8 cellular contexts compared by ENCODE assay signal in genomic region chr6:27295301-27296079, GRCh38. TPM values are rescaled to one million over a fixed set of nuclear protein-coding genes. Genes with fewer than 3 reads are reported as not detected.
DNase-seq lines count a peak whose midpoint lies in the region; ATAC-seq and TF ChIP-seq lines count a peak whose summit lies in the region.

No MANE protein-coding gene starts in this region.

- H3K27ac ChIP-seq in HCT116 (ENCODE audit: low read depth, low read length) = peak overlapping the region; percentile 64
- no peak overlapping the region for H3K27ac ChIP-seq in SJCRH30

- H3K79me2 ChIP-seq in HCT116 (ENCODE audit: insufficient read depth, low read length) = no peaks in the 10 kb centered on the region

- no peaks in the 10 kb centered on the region for H3K9me2 ChIP-seq in HCT116 (ENCODE audit: insufficient read depth)

- DNase-seq in ACHN = peak; percentile 61
- DNase-seq in HCT116 (ENCODE audit: low read depth, low spot score) = peak; percentile 90
- peak in 1 of 2 experiments; percentile 46 for DNase-seq in SJCRH30
- peak; percentile 76 for DNase-seq in glomerular visceral epithelial cell (ENCODE audit: extremely low spot score)
- no peak for DNase-seq in NCI-H2081 (lab: John Stamatoyannopoulos, UW)

- CTCF ChIA-PET in HCT116 (lab: Charles Lee) = interaction anchor here (1.0 to 1.3 kb wide), 4 partner anchors 38 to 457 kb away, joined by 3 to 4 read pairs (median 3); no protein-coding TSS in a partner anchor

- RAD21 ChIA-PET in HCT116 (lab: Charles Lee; ENCODE audit: low non-redundant PET in 1 of 2, low total read pairs in 2 of 2, uncharacterized antibody in 2 of 2, unreplicated experiment in 2 of 2) = no interaction called here

- BruUV-seq in HCT116 (replicated peaks; lab: Mats Ljungman, UMichigan) = no TSS peak

- ATAC-seq in HCT116 (peak; percentile 84), HG03139 (IDR thresholded peaks at IDR 0.05; ENCODE audit: unreplicated experiment) (no peak), GM19023 (IDR thresholded peaks at IDR 0.05; ENCODE audit: unreplicated experiment) (no peak), HG03097 (IDR thresholded peaks at IDR 0.05; ENCODE audit: low FRiP score, unreplicated experiment) (no peak)

- H4K20me1 ChIP-seq in HCT116 (ENCODE audit: insufficient read depth) = no peaks in the 10 kb centered on the region

- POLR2A ChIA-PET in HCT116 (lab: Charles Lee) = interaction anchor here (0.6 to 1.7 kb wide), 6 partner anchors 14 to 393 kb away, joined by 4 to 8 read pairs (median 4); partner anchors contain the start of gene ZNF184

- TF ChIP-seq CTCF in HCT116 (IDR thresholded peaks at IDR 0.05 in 2 of 3, conservative IDR thresholded peaks at IDR 0.05 in 1 of 3; ENCODE audit: borderline replicate concordance in 1 of 3, insufficient read depth in 1 of 3, low read depth in 2 of 3, low read length in 2 of 3) = no peak

- H3K36me3 ChIP-seq in HCT116 (ENCODE audit: control insufficient read depth in 1 of 2, insufficient read depth in 2 of 2, low read length in 2 of 2) (no peaks in the 10 kb centered on the region), SJCRH30 (no peaks in the 10 kb centered on the region)

- peak overlapping the region; percentile 99 for H3K4me2 ChIP-seq in HCT116 (ENCODE audit: low read length)

- intact Hi-C loops in HCT116 (cut with micrococcal nuclease) = loop anchor here (1.0 to 10.0 kb wide), 8 partner anchors 15 to 1302 kb away; partner anchors contain the start of genes ABT1 and ZNF184

- H3K4me3 ChIP-seq in HCT116 (replicated peaks in 1 of 2; ENCODE audit: low read depth in 1 of 2, low read length in 2 of 2) = peak overlapping the region; percentile 51 to 72
- H3K4me3 ChIP-seq in SJCRH30 = peak overlapping the region; percentile 46

- H3K9me3 ChIP-seq in HCT116 (ENCODE audit: control insufficient read depth in 1 of 2, insufficient read depth in 1 of 2, low read depth in 1 of 2, low read length in 2 of 2) (no peaks in the 10 kb centered on the region), SJCRH30 (replicated peaks) (no peaks in the 10 kb centered on the region)

- H3K9ac ChIP-seq in HCT116 (ENCODE audit: low read length) = peak overlapping the region; percentile 49

- H3K27me3 ChIP-seq in HCT116 (ENCODE audit: insufficient read depth, low read length) (no peaks in the 10 kb centered on the region), SJCRH30 (no peaks in the 10 kb centered on the region)

- in situ Hi-C loops in ACHN (cut with HindIII; ENCODE audit: low pct_ligation_motif_present, low pct_unique_long_range_greater_than_20kb, low sequenced_read_pairs) = no loop called here

- TF ChIP-seq POLR2A in HCT116 (IDR thresholded peaks at IDR 0.05; ENCODE audit: borderline replicate concordance, extremely low read depth, insufficient read depth, insufficient read length) = no peak

- no peak for TF ChIP-seq RAD21 in HCT116 (IDR thresholded peaks at IDR 0.05; ENCODE audit: low read depth)

- H3K4me1 ChIP-seq in HCT116 (ENCODE audit: control insufficient read depth in 1 of 2, insufficient read depth in 2 of 2, low read length in 2 of 2) (peaks cover 8 to 24% of the 10 kb centered on the region in 2 experiments), SJCRH30 (no peaks in the 10 kb centered on the region)

- peak overlapping the region; percentile 100 for H2AFZ ChIP-seq in HCT116 (ENCODE audit: low read depth, low read length, poor library complexity, severe bottlenecking)

TF ChIP-seq in HCT116, 20 proteins besides CTCF, POLR2A, EP300 and RAD21:
- TF ChIP-seq YY1 (IDR thresholded peaks at IDR 0.05; ENCODE audit: extremely low read depth, insufficient replicate concordance, low read depth, low read length) = peak; percentile 23
- TF ChIP-seq, protein P1, sequence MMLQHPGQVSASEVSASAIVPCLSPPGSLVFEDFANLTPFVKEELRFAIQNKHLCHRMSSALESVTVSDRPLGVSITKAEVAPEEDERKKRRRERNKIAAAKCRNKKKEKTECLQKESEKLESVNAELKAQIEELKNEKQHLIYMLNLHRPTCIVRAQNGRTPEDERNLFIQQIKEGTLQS (IDR thresholded peaks at IDR 0.05) = peak; percentile 96
- no peak for TF ChIP-seq ZBTB33 (IDR thresholded peaks at IDR 0.05; ENCODE audit: extremely low read depth, insufficient replicate concordance, low read length)
- TF ChIP-seq FOSL1 (IDR thresholded peaks at IDR 0.05; ENCODE audit: low read depth) = peak; percentile 16; the same call in 1 of the 2 replicates
- no peak for TF ChIP-seq SP1 (IDR thresholded peaks at IDR 0.05; ENCODE audit: low read depth)
- TF ChIP-seq, protein P2, sequence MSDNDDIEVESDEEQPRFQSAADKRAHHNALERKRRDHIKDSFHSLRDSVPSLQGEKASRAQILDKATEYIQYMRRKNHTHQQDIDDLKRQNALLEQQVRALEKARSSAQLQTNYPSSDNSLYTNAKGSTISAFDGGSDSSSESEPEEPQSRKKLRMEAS (IDR thresholded peaks at IDR 0.05) = peak; percentile 45
- no peak for TF ChIP-seq TCF7L2 (IDR thresholded peaks at IDR 0.05; ENCODE audit: borderline replicate concordance, extremely low read depth, insufficient read depth, insufficient read length)
- peak; percentile 52; the same call in 1 of the 2 replicates for TF ChIP-seq CEBPB (IDR thresholded peaks at IDR 0.05; ENCODE audit: low read depth)
- TF ChIP-seq CBX3 (IDR thresholded peaks at IDR 0.05; ENCODE audit: low read depth) = peak; percentile 94
- TF ChIP-seq POLR2AphosphoS5 (IDR thresholded peaks at IDR 0.05; ENCODE audit: low read depth, low read length) = no peak

RNA-seq across cellular contexts. Expression of gene POM121L2, which starts 16.6 kb away (rescaled TPM):
- not detected for total RNA-seq in HCT116 (2021; ENCODE audit: unreplicated experiment)
- not detected in 2 replicates for polyA plus RNA-seq in HCT116 (2012)
- total RNA-seq in SJCRH30 (2014; rRNA removed; shearing (Covaris generic)) = not detected in 2 replicates

RNA-seq across cellular contexts. Expression of gene PRSS16, which starts 48.0 kb away (rescaled TPM):
- 14.5 TPM for total RNA-seq in HCT116 (2021; ENCODE audit: unreplicated experiment)
- 15.8 and 16.9 TPM in 2 replicates for polyA plus RNA-seq in HCT116 (2012)
- total RNA-seq in SJCRH30 (2014; rRNA removed; shearing (Covaris generic)) = not detected in 2 replicates

Comparison
In these comparisons a context has a peak if more than half of its experiments do, and no peak if none do; other contexts are left out.
1. DNase-seq: peak in ACHN (single experiment), HCT116 (single experiment) and glomerular visceral epithelial cell (single experiment); none in NCI-H2081 (0 of 2).
2. RNA of gene PRSS16, which starts 48.0 kb away (total RNA-seq): 14.5 TPM in HCT116 (single experiment); not detected in SJCRH30; every median in the first group is over 10 times any median in the second.